26 cellular contexts compared by ENCODE assay signal in the genomic region with DNA sequence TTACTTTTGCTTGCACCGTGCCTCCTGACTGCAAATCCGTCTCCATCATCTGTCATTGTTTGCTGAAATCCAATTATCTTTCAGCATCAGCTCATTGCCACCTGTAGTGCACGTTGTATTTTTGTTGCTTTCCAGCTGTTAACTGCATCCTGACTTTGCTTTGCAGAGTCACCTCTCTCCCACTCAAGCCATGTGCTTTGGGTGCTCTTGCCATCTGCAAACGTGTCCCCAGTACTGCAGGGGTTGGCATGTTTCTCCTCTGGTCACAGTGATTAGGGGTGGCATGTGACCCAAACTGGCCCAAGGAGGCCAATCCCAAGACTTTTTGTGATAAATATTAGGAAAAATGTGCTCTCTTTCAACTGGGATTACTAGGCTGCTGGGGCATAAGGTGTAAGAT. TPM values are rescaled to one million over a fixed set of nuclear protein-coding genes. Genes with fewer than 3 reads are reported as not detected.
DNase-seq lines count a peak whose midpoint lies in the region; FAIRE-seq and TF ChIP-seq lines count a peak whose summit lies in the region.
"Had no signal": no experiment of that assay in that cellular context is flagged by ENCODE, and none has a peak within 500 bp of the region (broad histone marks: within the 10 kb centered on the region; RNA-seq: fewer than 3 reads in every experiment).

No MANE protein-coding gene starts in this region.

- H3K4me1 ChIP-seq in HEK293 (ENCODE audit: control insufficient read depth, insufficient read depth, low read length) (no peaks in the 10 kb centered on the region), astrocyte (ENCODE audit: insufficient read depth, low read length) (no peaks in the 10 kb centered on the region)
- H3K4me1 ChIP-seq: SJSA1 had no signal

- no peaks in the 10 kb centered on the region for H3K9me3 Mint-ChIP-seq in astrocyte (ENCODE audit: unreplicated experiment)
- H3K9me3 Mint-ChIP-seq: CD8-positive, alpha-beta T cell had no signal

- POLR2A ChIA-PET in HEK293 (lab: Yijun Ruan, JAX): no interaction called here

- no peaks in the 10 kb centered on the region for H3K79me2 ChIP-seq in astrocyte (ENCODE audit: insufficient read depth, low read length)

- H2AFZ ChIP-seq in astrocyte (ENCODE audit: low read depth, low read length): no peak overlapping the region
- H2AFZ ChIP-seq: PC-9 had no signal

- no peak overlapping the region for H3K27ac Mint-ChIP-seq in astrocyte (ENCODE audit: unreplicated experiment)
- H3K27ac Mint-ChIP-seq: B cell; CD8-positive, alpha-beta T cell had no signal

- H4K20me1 ChIP-seq in astrocyte (ENCODE audit: insufficient read depth, low read length): no peaks in the 10 kb centered on the region

- H3K9me3 ChIP-seq in HEK293 (ENCODE audit: control insufficient read depth, insufficient read depth, low read depth, low read length) (no peaks in the 10 kb centered on the region), astrocyte (ENCODE audit: insufficient read depth, low read depth, low read length) (no peaks in the 10 kb centered on the region)
- H3K9me3 ChIP-seq: Caco-2, SJSA1 had no signal

- peaks cover 13% of the 10 kb centered on the region for H3K4me1 Mint-ChIP-seq in astrocyte (ENCODE audit: low read depth, unreplicated experiment)
- H3K4me1 Mint-ChIP-seq: B cell had no signal

- no peak overlapping the region for H3K4me2 ChIP-seq in astrocyte (ENCODE audit: low read length)
- H3K4me2 ChIP-seq: KMS-11, PC-9 had no signal

- no peaks in the 10 kb centered on the region for H3K27me3 ChIP-seq in astrocyte (ENCODE audit: insufficient read depth, low read length)
- H3K27me3 ChIP-seq: SJSA1 had no signal

- H3K27me3 Mint-ChIP-seq in astrocyte (ENCODE audit: low read depth, unreplicated experiment): no peaks in the 10 kb centered on the region

- H3K27ac ChIP-seq in HEK293 (ENCODE audit: extremely low read depth, low read depth, low read length) (no peak overlapping the region), astrocyte (ENCODE audit: low read depth, low read length) (no peak overlapping the region)
- H3K27ac ChIP-seq: 22Rv1, C4-2B, KMS-11, PC-9, SJSA1 had no signal

- TF ChIP-seq CTCF in HEK293 (tag by site-specific recombination; IDR thresholded peaks at IDR 0.05): no peak
- TF ChIP-seq CTCF in astrocyte (IDR thresholded peaks at IDR 0.05; ENCODE audit: insufficient read depth, low read depth, low read length): no peak

- H3K9ac ChIP-seq in astrocyte (ENCODE audit: low read length): no peak overlapping the region
- H3K9ac ChIP-seq: KMS-11 had no signal

- peak overlapping the region; percentile 0 for H3K4me3 Mint-ChIP-seq in astrocyte (ENCODE audit: unreplicated experiment)
- H3K4me3 Mint-ChIP-seq: B cell; CD8-positive, alpha-beta T cell had no signal

- DNase-seq in NCI-H146 (lab: John Stamatoyannopoulos, UW) (peak; percentile 15), NCI-H146 treated with DMSO at 0.1 percent for 48 hours (lab: John Stamatoyannopoulos, UW; ENCODE audit: unreplicated experiment) (no peak), astrocyte (ENCODE audit: low read depth) (no peak), NCI-H1048 (lab: John Stamatoyannopoulos, UW) (no peak), cerebellar cortex (ENCODE audit: low spot score) (no peak)
- DNase-seq: Caco-2; CD8-positive, alpha-beta T cell; DMS79 treated with DMSO at 0.1 percent for 48 hours; GF-D8; GOT3; HCEC 1CT; IMR-90; MM.1S; NCI-H1417; NCI-H1930; NCI-H2107; NCI-H446 treated with DMSO at 0.1 percent for 48 hours; PC-9; Right ventricle myocardium superior had no signal

- no peak for FAIRE-seq in astrocyte (lab: Jason Lieb, UNC)
- FAIRE-seq: GM12891 had no signal

- no peak overlapping the region for H3K4me3 ChIP-seq in HEK293 (ENCODE audit: low read depth, low read length)
- no peak overlapping the region for H3K4me3 ChIP-seq in astrocyte (ENCODE audit: insufficient read depth, low read depth, low read length)
- H3K4me3 ChIP-seq: PC-9, SJSA1 had no signal

- H3K36me3 Mint-ChIP-seq in astrocyte (ENCODE audit: low read depth, unreplicated experiment): peaks cover 4% of the 10 kb centered on the region
- H3K36me3 Mint-ChIP-seq: CD8-positive, alpha-beta T cell had no signal

- CTCF ChIA-PET in HEK293 (lab: Yijun Ruan, JAX): interaction anchor here (1.3 kb wide), 1 partner anchor 8 kb away, joined by 7 read pairs; no protein-coding TSS in a partner anchor

- H3K36me3 ChIP-seq in HEK293 (ENCODE audit: control insufficient read depth in 2 of 2, insufficient read depth in 1 of 2, low read length in 2 of 2): peaks cover 0 to 3% of the 10 kb centered on the region in 2 experiments; a peak in 2 of 3 replicates
- no peaks in the 10 kb centered on the region for H3K36me3 ChIP-seq in astrocyte (ENCODE audit: insufficient read depth, low read length)

TF ChIP-seq in HEK293, 187 proteins besides CTCF, POLR2A, EP300 and RAD21:
- TF ChIP-seq HOXC10 (CRISPR knock-in tag; IDR thresholded peaks at IDR 0.05) (no peak), ZBTB26 (tag by site-specific recombination; optimal IDR thresholded peaks at IDR 0.05) (no peak), ZIC2 (tag by site-specific recombination; IDR thresholded peaks at IDR 0.05) (peak; percentile 47), SCRT2 (tag by site-specific recombination; IDR thresholded peaks at IDR 0.05) (peak; percentile 63), ZBTB6 (tag by site-specific recombination; IDR thresholded peaks at IDR 0.05) (0 out of 2 replicates have a peak, but pooled peaks have one; percentile 32)

RNA-seq across cellular contexts. Expression of gene TMED2, which starts 10.5 kb away (rescaled TPM):
- total RNA-seq in astrocyte: 284 and 320 TPM in 2 replicates

RNA-seq across cellular contexts. Expression of gene DDX55, which starts 28.0 kb away (rescaled TPM):
- 17.3 and 20.1 TPM in 2 replicates for total RNA-seq in astrocyte

RNA-seq across cellular contexts. Expression of gene RILPL1, which starts 40.4 kb away (rescaled TPM):
- 23.0 and 23.1 TPM in 2 replicates for total RNA-seq in astrocyte

RNA-seq across cellular contexts. Expression of gene EIF2B1, which starts 59.6 kb away (rescaled TPM):
- total RNA-seq in astrocyte: 49.3 and 52.6 TPM in 2 replicates

RNA-seq across cellular contexts. Expression of gene GTF2H3, which starts 59.8 kb away (rescaled TPM):
- total RNA-seq in astrocyte: 41.2 and 41.8 TPM in 2 replicates
